2 cellular contexts compared by ENCODE assay signal in genomic region chr7:47594406-47594805, GRCh38.
TF ChIP-seq lines count a peak whose summit lies in the region.

No MANE protein-coding gene starts in this region.

TF ChIP-seq in A549, 52 proteins besides CTCF, POLR2A, EP300 and RAD21 (continued from another document):
- no peak for TF ChIP-seq E2F6 (IDR thresholded peaks at IDR 0.05; ENCODE audit: borderline replicate concordance, low read depth)

TF ChIP-seq in K562, 482 proteins besides CTCF, POLR2A, EP300 and RAD21 (continued from another document and continues in another):
- TF ChIP-seq, protein P1, sequence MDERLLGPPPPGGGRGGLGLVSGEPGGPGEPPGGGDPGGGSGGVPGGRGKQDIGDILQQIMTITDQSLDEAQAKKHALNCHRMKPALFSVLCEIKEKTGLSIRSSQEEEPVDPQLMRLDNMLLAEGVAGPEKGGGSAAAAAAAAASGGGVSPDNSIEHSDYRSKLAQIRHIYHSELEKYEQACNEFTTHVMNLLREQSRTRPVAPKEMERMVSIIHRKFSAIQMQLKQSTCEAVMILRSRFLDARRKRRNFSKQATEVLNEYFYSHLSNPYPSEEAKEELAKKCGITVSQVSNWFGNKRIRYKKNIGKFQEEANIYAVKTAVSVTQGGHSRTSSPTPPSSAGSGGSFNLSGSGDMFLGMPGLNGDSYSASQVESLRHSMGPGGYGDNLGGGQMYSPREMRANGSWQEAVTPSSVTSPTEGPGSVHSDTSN (CRISPR knock-in tag; IDR thresholded peaks at IDR 0.05; ENCODE audit: low read depth), result no peak
- TF ChIP-seq, protein P1 (tag; conservative IDR thresholded peaks at IDR 0.05; ENCODE audit: low read depth), result no peak
- TF ChIP-seq HDAC2 (IDR thresholded peaks at IDR 0.05), result no peak
- TF ChIP-seq HLTF (IDR thresholded peaks at IDR 0.05), result no peak
- no peak for TF ChIP-seq TEAD2 (tag; IDR thresholded peaks at IDR 0.05)
- peak; percentile 46 for TF ChIP-seq FOSL1 (tag; conservative IDR thresholded peaks at IDR 0.05)
- 0 out of 4 replicates have a peak, but pooled peaks of 1 of the 2 experiments have one; percentile 22 for TF ChIP-seq RCOR1 (IDR thresholded peaks at IDR 0.05; ENCODE audit: borderline replicate concordance in 1 of 2, low read depth in 2 of 2, low read length in 2 of 2)
- TF ChIP-seq SAP30 (IDR thresholded peaks at IDR 0.05; ENCODE audit: borderline replicate concordance, insufficient read depth, low read depth, low read length, poor library complexity, severe bottlenecking), result no peak
- no peak for TF ChIP-seq ZNF583 (CRISPR knock-in tag; IDR thresholded peaks at IDR 0.05)
- TF ChIP-seq ZNF507 (tag; conservative IDR thresholded peaks at IDR 0.05), result no peak
- TF ChIP-seq, protein P2, sequence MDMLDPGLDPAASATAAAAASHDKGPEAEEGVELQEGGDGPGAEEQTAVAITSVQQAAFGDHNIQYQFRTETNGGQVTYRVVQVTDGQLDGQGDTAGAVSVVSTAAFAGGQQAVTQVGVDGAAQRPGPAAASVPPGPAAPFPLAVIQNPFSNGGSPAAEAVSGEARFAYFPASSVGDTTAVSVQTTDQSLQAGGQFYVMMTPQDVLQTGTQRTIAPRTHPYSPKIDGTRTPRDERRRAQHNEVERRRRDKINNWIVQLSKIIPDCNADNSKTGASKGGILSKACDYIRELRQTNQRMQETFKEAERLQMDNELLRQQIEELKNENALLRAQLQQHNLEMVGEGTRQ (CRISPR knock-in tag; IDR thresholded peaks at IDR 0.05), result no peak
- no peak for TF ChIP-seq ZNF584 (CRISPR knock-in tag; IDR thresholded peaks at IDR 0.05; ENCODE audit: low read depth)
- peak; percentile 53 for TF ChIP-seq CBFA2T2 (conservative IDR thresholded peaks at IDR 0.05)
- TF ChIP-seq ZNF3 (CRISPR knock-in tag; IDR thresholded peaks at IDR 0.05), result no peak
- TF ChIP-seq MLX (CRISPR knock-in tag; conservative IDR thresholded peaks at IDR 0.05), result no peak
- TF ChIP-seq, protein P3, sequence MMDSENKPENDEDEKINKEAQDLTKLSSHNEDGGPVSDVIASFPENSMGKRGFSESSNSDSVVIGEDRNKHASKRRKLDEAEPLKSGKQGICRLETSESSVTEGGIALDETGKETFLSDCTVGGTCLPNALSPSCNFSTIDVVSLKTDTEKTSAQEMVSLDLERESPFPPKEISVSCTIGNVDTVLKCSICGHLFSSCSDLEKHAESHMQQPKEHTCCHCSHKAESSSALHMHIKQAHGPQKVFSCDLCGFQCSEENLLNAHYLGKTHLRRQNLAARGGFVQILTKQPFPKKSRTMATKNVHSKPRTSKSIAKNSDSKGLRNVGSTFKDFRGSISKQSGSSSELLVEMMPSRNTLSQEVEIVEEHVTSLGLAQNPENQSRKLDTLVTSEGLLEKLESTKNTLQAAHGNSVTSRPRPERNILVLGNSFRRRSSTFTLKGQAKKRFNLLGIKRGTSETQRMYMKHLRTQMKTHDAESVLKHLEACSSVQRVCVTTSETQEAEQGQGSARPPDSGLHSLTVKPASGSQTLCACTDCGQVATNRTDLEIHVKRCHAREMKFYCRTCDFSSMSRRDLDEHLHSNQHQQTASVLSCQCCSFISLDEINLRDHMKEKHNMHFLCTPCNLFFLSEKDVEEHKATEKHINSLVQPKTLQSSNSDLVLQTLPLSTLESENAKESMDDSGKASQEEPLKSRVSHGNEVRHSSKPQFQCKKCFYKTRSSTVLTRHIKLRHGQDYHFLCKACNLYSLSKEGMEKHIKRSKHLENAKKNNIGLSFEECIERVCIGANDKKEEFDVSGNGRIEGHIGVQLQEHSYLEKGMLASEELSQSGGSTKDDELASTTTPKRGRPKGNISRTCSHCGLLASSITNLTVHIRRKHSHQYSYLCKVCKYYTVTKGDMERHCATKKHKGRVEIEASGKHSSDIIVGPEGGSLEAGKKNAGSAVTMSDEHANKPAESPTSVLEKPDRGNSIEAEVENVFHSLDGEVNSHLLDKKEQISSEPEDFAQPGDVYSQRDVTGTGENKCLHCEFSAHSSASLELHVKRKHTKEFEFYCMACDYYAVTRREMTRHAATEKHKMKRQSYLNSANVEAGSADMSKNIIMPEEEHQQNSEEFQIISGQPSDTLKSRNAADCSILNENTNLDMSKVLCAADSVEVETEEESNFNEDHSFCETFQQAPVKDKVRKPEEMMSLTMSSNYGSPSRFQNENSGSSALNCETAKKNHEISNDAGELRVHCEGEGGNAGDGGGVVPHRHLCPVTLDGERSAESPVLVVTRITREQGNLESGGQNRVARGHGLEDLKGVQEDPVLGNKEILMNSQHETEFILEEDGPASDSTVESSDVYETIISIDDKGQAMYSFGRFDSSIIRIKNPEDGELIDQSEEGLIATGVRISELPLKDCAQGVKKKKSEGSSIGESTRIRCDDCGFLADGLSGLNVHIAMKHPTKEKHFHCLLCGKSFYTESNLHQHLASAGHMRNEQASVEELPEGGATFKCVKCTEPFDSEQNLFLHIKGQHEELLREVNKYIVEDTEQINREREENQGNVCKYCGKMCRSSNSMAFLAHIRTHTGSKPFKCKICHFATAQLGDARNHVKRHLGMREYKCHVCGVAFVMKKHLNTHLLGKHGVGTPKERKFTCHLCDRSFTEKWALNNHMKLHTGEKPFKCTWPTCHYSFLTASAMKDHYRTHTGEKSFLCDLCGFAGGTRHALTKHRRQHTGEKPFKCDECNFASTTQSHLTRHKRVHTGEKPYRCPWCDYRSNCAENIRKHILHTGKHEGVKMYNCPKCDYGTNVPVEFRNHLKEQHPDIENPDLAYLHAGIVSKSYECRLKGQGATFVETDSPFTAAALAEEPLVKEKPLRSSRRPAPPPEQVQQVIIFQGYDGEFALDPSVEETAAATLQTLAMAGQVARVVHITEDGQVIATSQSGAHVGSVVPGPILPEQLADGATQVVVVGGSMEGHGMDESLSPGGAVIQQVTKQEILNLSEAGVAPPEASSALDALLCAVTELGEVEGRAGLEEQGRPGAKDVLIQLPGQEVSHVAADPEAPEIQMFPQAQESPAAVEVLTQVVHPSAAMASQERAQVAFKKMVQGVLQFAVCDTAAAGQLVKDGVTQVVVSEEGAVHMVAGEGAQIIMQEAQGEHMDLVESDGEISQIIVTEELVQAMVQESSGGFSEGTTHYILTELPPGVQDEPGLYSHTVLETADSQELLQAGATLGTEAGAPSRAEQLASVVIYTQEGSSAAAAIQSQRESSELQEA (IDR thresholded peaks at IDR 0.05; ENCODE audit: low read depth), result no peak
- no peak for TF ChIP-seq CUX1 (CRISPR knock-in tag; IDR thresholded peaks at IDR 0.05)
- TF ChIP-seq, protein P4, sequence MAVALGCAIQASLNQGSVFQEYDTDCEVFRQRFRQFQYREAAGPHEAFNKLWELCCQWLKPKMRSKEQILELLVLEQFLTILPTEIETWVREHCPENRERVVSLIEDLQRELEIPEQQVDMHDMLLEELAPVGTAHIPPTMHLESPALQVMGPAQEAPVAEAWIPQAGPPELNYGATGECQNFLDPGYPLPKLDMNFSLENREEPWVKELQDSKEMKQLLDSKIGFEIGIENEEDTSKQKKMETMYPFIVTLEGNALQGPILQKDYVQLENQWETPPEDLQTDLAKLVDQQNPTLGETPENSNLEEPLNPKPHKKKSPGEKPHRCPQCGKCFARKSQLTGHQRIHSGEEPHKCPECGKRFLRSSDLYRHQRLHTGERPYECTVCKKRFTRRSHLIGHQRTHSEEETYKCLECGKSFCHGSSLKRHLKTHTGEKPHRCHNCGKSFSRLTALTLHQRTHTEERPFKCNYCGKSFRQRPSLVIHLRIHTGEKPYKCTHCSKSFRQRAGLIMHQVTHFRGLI (CRISPR knock-in tag; IDR thresholded peaks at IDR 0.05), result no peak
- no peak for TF ChIP-seq BCL6 (CRISPR knock-in tag; IDR thresholded peaks at IDR 0.05)
- TF ChIP-seq ZFX (CRISPR knock-in tag; IDR thresholded peaks at IDR 0.05), result no peak
- TF ChIP-seq HDAC1 (IDR thresholded peaks at IDR 0.05), result no peak
- TF ChIP-seq RBM39 (optimal IDR thresholded peaks at IDR 0.05; ENCODE audit: low read depth, low read length), result no peak
- no peak for TF ChIP-seq GTF2F1 (IDR thresholded peaks at IDR 0.05; ENCODE audit: low read depth, low read length)
- TF ChIP-seq SRF (CRISPR knock-in tag; IDR thresholded peaks at IDR 0.05), result no peak
- TF ChIP-seq ZNF184 (CRISPR knock-in tag; IDR thresholded peaks at IDR 0.05), result no peak
- no peak for TF ChIP-seq ZKSCAN8 (CRISPR knock-in tag; IDR thresholded peaks at IDR 0.05)
- TF ChIP-seq ZZZ3 (IDR thresholded peaks at IDR 0.05), result no peak
- TF ChIP-seq ZNF76 (CRISPR knock-in tag; IDR thresholded peaks at IDR 0.05; ENCODE audit: borderline replicate concordance), result no peak
- TF ChIP-seq CBFA2T3 (IDR thresholded peaks at IDR 0.05), result peak; percentile 68
- TF ChIP-seq, protein P5, sequence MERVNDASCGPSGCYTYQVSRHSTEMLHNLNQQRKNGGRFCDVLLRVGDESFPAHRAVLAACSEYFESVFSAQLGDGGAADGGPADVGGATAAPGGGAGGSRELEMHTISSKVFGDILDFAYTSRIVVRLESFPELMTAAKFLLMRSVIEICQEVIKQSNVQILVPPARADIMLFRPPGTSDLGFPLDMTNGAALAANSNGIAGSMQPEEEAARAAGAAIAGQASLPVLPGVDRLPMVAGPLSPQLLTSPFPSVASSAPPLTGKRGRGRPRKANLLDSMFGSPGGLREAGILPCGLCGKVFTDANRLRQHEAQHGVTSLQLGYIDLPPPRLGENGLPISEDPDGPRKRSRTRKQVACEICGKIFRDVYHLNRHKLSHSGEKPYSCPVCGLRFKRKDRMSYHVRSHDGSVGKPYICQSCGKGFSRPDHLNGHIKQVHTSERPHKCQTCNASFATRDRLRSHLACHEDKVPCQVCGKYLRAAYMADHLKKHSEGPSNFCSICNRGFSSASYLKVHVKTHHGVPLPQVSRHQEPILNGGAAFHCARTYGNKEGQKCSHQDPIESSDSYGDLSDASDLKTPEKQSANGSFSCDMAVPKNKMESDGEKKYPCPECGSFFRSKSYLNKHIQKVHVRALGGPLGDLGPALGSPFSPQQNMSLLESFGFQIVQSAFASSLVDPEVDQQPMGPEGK (CRISPR knock-in tag; IDR thresholded peaks at IDR 0.05; ENCODE audit: borderline replicate concordance), result no peak
- TF ChIP-seq ZSCAN32 (CRISPR knock-in tag; IDR thresholded peaks at IDR 0.05), result no peak
- peak; percentile 28; the same call in 1 of the 2 replicates for TF ChIP-seq ARID1B (IDR thresholded peaks at IDR 0.05)
- TF ChIP-seq, protein P6, sequence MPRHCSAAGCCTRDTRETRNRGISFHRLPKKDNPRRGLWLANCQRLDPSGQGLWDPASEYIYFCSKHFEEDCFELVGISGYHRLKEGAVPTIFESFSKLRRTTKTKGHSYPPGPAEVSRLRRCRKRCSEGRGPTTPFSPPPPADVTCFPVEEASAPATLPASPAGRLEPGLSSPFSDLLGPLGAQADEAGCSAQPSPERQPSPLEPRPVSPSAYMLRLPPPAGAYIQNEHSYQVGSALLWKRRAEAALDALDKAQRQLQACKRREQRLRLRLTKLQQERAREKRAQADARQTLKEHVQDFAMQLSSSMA (CRISPR knock-in tag; IDR thresholded peaks at IDR 0.05), result no peak
- TF ChIP-seq DPF2 (IDR thresholded peaks at IDR 0.05), result no peak
- TF ChIP-seq, protein P7, sequence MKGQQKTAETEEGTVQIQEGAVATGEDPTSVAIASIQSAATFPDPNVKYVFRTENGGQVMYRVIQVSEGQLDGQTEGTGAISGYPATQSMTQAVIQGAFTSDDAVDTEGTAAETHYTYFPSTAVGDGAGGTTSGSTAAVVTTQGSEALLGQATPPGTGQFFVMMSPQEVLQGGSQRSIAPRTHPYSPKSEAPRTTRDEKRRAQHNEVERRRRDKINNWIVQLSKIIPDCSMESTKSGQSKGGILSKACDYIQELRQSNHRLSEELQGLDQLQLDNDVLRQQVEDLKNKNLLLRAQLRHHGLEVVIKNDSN (CRISPR knock-in tag; IDR thresholded peaks at IDR 0.05), result no peak
- no peak for TF ChIP-seq RBM34 (IDR thresholded peaks at IDR 0.05; ENCODE audit: borderline replicate concordance, insufficient read depth, low read length)
- TF ChIP-seq CREB1 (IDR thresholded peaks at IDR 0.05), result no peak
- no peak for TF ChIP-seq CREB1 (CRISPR knock-in tag; IDR thresholded peaks at IDR 0.05)
- peak; percentile 41; the same call in 1 of the 2 replicates for TF ChIP-seq TAL1 (IDR thresholded peaks at IDR 0.05)
- TF ChIP-seq HNRNPLL (IDR thresholded peaks at IDR 0.05; ENCODE audit: low read depth, low read length, poor library complexity, severe bottlenecking), result no peak
